8 cellular contexts compared by ENCODE assay signal in genomic region chr22:44331881-44332714, GRCh38. TPM values are rescaled to one million over a fixed set of nuclear protein-coding genes. Genes with fewer than 3 reads are reported as not detected.
A peak's percentile ranks its signal among the peaks of the same experiment; 100 is the strongest.
DNase-seq lines count a peak whose midpoint lies in the region; ATAC-seq and TF ChIP-seq lines count a peak whose summit lies in the region.

No MANE protein-coding gene starts in this region.

- H3K27ac Mint-ChIP-seq in activated CD8-positive, alpha-beta memory T cell treated with anti-CD3 and anti-CD28 coated beads, Interleukin-2, amount 10 ng/mL, durations not matched to agents 7 days and 5 days: no peak overlapping the region
- no peak overlapping the region for H3K27ac Mint-ChIP-seq in WTC11

- H3K9me2 ChIP-seq in hepatocyte (replicated peaks; ENCODE audit: insufficient read depth): no peaks in the 10 kb centered on the region

- peaks cover 45% of the 10 kb centered on the region for H3K27me3 ChIP-seq in hepatocyte
- H3K27me3 ChIP-seq in testis: no peaks in the 10 kb centered on the region

- DNase-seq in activated CD8-positive, alpha-beta memory T cell treated with anti-CD3 and anti-CD28 coated beads, Interleukin-2, amount 10 ng/mL, durations not matched to agents 7 days and 5 days: no peak
- no peak for DNase-seq in activated CD8-positive, alpha-beta memory T cell treated with anti-CD3 and anti-CD28 coated beads for 24 hours
- DNase-seq in WTC11 (ENCODE audit: low spot score): no peak
- DNase-seq in hepatocyte (ENCODE audit: low spot score): peak; percentile 69
- peak; percentile 39 for DNase-seq in testis
- DNase-seq in cerebellar cortex (ENCODE audit: low spot score): no peak

- peaks cover 49% of the 10 kb centered on the region for H3K27me3 Mint-ChIP-seq in activated CD8-positive, alpha-beta memory T cell treated with anti-CD3 and anti-CD28 coated beads, Interleukin-2, amount 10 ng/mL, durations not matched to agents 7 days and 5 days
- H3K27me3 Mint-ChIP-seq in WTC11 (ENCODE audit: low read depth): peaks cover 31% of the 10 kb centered on the region

- H3K27ac ChIP-seq in hepatocyte (no peak overlapping the region), testis (no peak overlapping the region)

- POLR2A ChIA-PET in WTC11 (lab: Charles Lee): interaction anchor here (0.5 to 1.0 kb wide), 3 partner anchors 10 to 165 kb away, joined by 3 to 7 read pairs (median 3); no protein-coding TSS in a partner anchor

- H3K36me3 ChIP-seq in hepatocyte (replicated peaks; ENCODE audit: insufficient read depth, low read depth) (no peaks in the 10 kb centered on the region), testis (ENCODE audit: low read depth, missing control alignments) (no peaks in the 10 kb centered on the region)

- H2AFZ ChIP-seq in hepatocyte: no peak overlapping the region

- TF ChIP-seq POLR2A in testis (IDR thresholded peaks at IDR 0.05): no peak

- WGBS in hepatocyte (ENCODE audit: low lambda C conversion rate, missing lambda C conversion rate): 39% methylated on average over 11 of the region's 55 CpGs
- 9 to 10% methylated on average over 44 to 52 of the region's 55 CpGs for WGBS in testis, 2 donors

- peaks cover 26% of the 10 kb centered on the region for H3K4me1 Mint-ChIP-seq in activated CD8-positive, alpha-beta memory T cell treated with anti-CD3 and anti-CD28 coated beads, Interleukin-2, amount 10 ng/mL, durations not matched to agents 7 days and 5 days
- peaks cover 26% of the 10 kb centered on the region for H3K4me1 Mint-ChIP-seq in WTC11

- ATAC-seq in activated CD8-positive, alpha-beta memory T cell treated with anti-CD3 and anti-CD28 coated beads, Interleukin-2, amount 10 ng/mL, durations not matched to agents 7 days and 5 days: no peak
- ATAC-seq in WTC11 (peak; percentile 8; the same call in 1 of the 2 replicates), HG02970 (IDR thresholded peaks at IDR 0.05; ENCODE audit: low FRiP score, unreplicated experiment) (no peak)
- no peak for ATAC-seq in activated CD4-positive, CD25-positive, alpha-beta regulatory T cell treated with anti-CD3 and anti-CD28 coated beads, Interleukin-2, amount 50 U/mL, for 24 hours

- H3K9me3 ChIP-seq in hepatocyte (ENCODE audit: low read depth) (no peaks in the 10 kb centered on the region), testis (no peaks in the 10 kb centered on the region)

- no peaks in the 10 kb centered on the region for H4K20me1 ChIP-seq in hepatocyte (ENCODE audit: insufficient read depth, poor library complexity, severe bottlenecking)

- H3K4me3 Mint-ChIP-seq in activated CD8-positive, alpha-beta memory T cell treated with anti-CD3 and anti-CD28 coated beads, Interleukin-2, amount 10 ng/mL, durations not matched to agents 7 days and 5 days: peak overlapping the region; percentile 10
- peak overlapping the region; percentile 78 for H3K4me3 Mint-ChIP-seq in WTC11

- H3K79me2 ChIP-seq in hepatocyte: no peaks in the 10 kb centered on the region

- CTCF ChIA-PET in activated CD8-positive, alpha-beta memory T cell treated with anti-CD3 and anti-CD28 coated beads, Interleukin-2, amount 10 ng/mL, durations not matched to agents 7 days and 5 days (lab: Charles Lee): no interaction called here
- CTCF ChIA-PET in WTC11 (lab: Charles Lee): interaction anchor here (0.6 to 2.4 kb wide), 15 partner anchors 9 to 472 kb away, joined by 3 to 17 read pairs (median 5); no protein-coding TSS in a partner anchor

- H3K9me3 Mint-ChIP-seq in activated CD8-positive, alpha-beta memory T cell treated with anti-CD3 and anti-CD28 coated beads, Interleukin-2, amount 10 ng/mL, durations not matched to agents 7 days and 5 days (ENCODE audit: low read depth): no peaks in the 10 kb centered on the region
- no peaks in the 10 kb centered on the region for H3K9me3 Mint-ChIP-seq in WTC11

- intact Hi-C loops in testis (cut with DNase I; ENCODE audit: low total_unique reads): no loop called here

- no peaks in the 10 kb centered on the region for H3K4me1 ChIP-seq in hepatocyte (ENCODE audit: insufficient read depth)
- peaks cover 3% of the 10 kb centered on the region for H3K4me1 ChIP-seq in testis

- TF ChIP-seq CTCF in WTC11 (IDR thresholded peaks at IDR 0.05) (no peak), hepatocyte (IDR thresholded peaks at IDR 0.05; ENCODE audit: poor library complexity) (peak; percentile 15), testis (IDR thresholded peaks at IDR 0.05) (no peak)

- H3K36me3 Mint-ChIP-seq in activated CD8-positive, alpha-beta memory T cell treated with anti-CD3 and anti-CD28 coated beads, Interleukin-2, amount 10 ng/mL, durations not matched to agents 7 days and 5 days: no peaks in the 10 kb centered on the region
- H3K36me3 Mint-ChIP-seq in WTC11: no peaks in the 10 kb centered on the region

- H3K4me2 ChIP-seq in hepatocyte: peak overlapping the region; percentile 87

- no peak overlapping the region for H3K4me3 ChIP-seq in hepatocyte
- H3K4me3 ChIP-seq in testis: no peak overlapping the region

TF ChIP-seq in WTC11, 78 proteins besides CTCF, POLR2A, EP300 and RAD21:
- peak; percentile 94 for TF ChIP-seq ETV6 (CRISPR knock-in tag; IDR thresholded peaks at IDR 0.05)
- TF ChIP-seq ZNF512 (CRISPR knock-in tag; IDR thresholded peaks at IDR 0.05; ENCODE audit: borderline replicate concordance): peak; percentile 97
- TF ChIP-seq JAZF1 (CRISPR knock-in tag; IDR thresholded peaks at IDR 0.05): no peak

RNA-seq across cellular contexts. Expression of gene SHISAL1, which starts 19.3 kb away (rescaled TPM):
- total RNA-seq in activated CD8-positive, alpha-beta memory T cell treated with anti-CD3 and anti-CD28 coated beads, Interleukin-2, amount 10 ng/mL, durations not matched to agents 7 days and 5 days: not detected
- total RNA-seq in WTC11 (2021): 1.8 to 2.7 TPM (median 1.8 TPM) in 3 replicates
- total RNA-seq in hepatocyte: 1.8 and 2.4 TPM in 2 replicates
- 0.36 and 0.66 TPM in 2 replicates for polyA plus RNA-seq in hepatocyte
- 1 to 10 TPM; 3.0 to 3.9 TPM for total RNA-seq in testis
- 3.1 TPM for polyA plus RNA-seq in testis (ENCODE audit: insufficient read depth, low read depth, low replicate concordance)

Comparison
In these comparisons a context has a peak if more than half of its experiments do, and no peak if none do; other contexts are left out.
1. DNase-seq: peak in hepatocyte (single experiment) and testis (single experiment); none in activated CD8-positive, alpha-beta memory T cell treated with anti-CD3 and anti-CD28 coated beads, Interleukin-2, amount 10 ng/mL, durations not matched to agents 7 days and 5 days (single experiment), activated CD8-positive, alpha-beta memory T cell treated with anti-CD3 and anti-CD28 coated beads for 24 hours (single experiment), WTC11 (single experiment) and cerebellar cortex (single experiment).